21 cellular contexts compared by ENCODE assay signal in genomic region chr13:52737900-52738299, GRCh38. TPM values are rescaled to one million over a fixed set of nuclear protein-coding genes. Genes with fewer than 3 reads are reported as not detected.
DNase-seq lines count a peak whose midpoint lies in the region; ATAC-seq and TF ChIP-seq lines count a peak whose summit lies in the region.
"Had no signal": no experiment of that assay in that cellular context is flagged by ENCODE, and none has a peak within 500 bp of the region (broad histone marks: within the 10 kb centered on the region; RNA-seq: fewer than 3 reads in every experiment).

No MANE protein-coding gene starts in this region.

- H3K4me3 ChIP-seq in iPS-11a (ENCODE audit: low read depth, low read length) = peak overlapping the region; percentile 28
- no peak overlapping the region for H3K4me3 ChIP-seq in retinal pigment epithelial cell (ENCODE audit: low read length)

- peaks cover 9% of the 10 kb centered on the region for H3K4me1 Mint-ChIP-seq in activated naive CD4-positive, alpha-beta T cell treated with anti-CD3 and anti-CD28 coated beads, Interleukin-2, amount 50 U/mL, for 24 hours
- H3K4me1 Mint-ChIP-seq in T-helper 17 cell = no peaks in the 10 kb centered on the region

- peaks cover 1% of the 10 kb centered on the region for H3K36me3 Mint-ChIP-seq in activated naive CD4-positive, alpha-beta T cell treated with anti-CD3 and anti-CD28 coated beads, Interleukin-2, amount 50 U/mL, for 24 hours
- H3K36me3 Mint-ChIP-seq in activated naive CD4-positive, alpha-beta T cell treated with anti-CD3 and anti-CD28 coated beads, Interleukin-2, amount 50 U/mL, for 72 hours = peaks cover 0 to 16% of the 10 kb centered on the region in 2 donors
- H3K36me3 Mint-ChIP-seq in T-helper 17 cell (ENCODE audit: low read depth) = peaks cover 2% of the 10 kb centered on the region
- H3K36me3 Mint-ChIP-seq: CD14-positive monocyte had no signal

- no peak for TF ChIP-seq CTCF in retinal pigment epithelial cell (conservative IDR thresholded peaks at IDR 0.05; ENCODE audit: low read depth, low read length)
- no peak for TF ChIP-seq CTCF in GM20000 (IDR thresholded peaks at IDR 0.05; ENCODE audit: extremely low read depth, missing control alignments)

- peak overlapping the region; percentile 11 for H3K4me3 Mint-ChIP-seq in activated naive CD4-positive, alpha-beta T cell treated with anti-CD3 and anti-CD28 coated beads, Interleukin-2, amount 50 U/mL, for 24 hours
- H3K4me3 Mint-ChIP-seq in T-helper 17 cell = peak overlapping the region; percentile 71

- no peaks in the 10 kb centered on the region for H3K9me3 ChIP-seq in T-helper 17 cell (ENCODE audit: control insufficient read depth, low read length, poor library complexity, severe bottlenecking)
- H3K9me3 ChIP-seq: colonic mucosa, sigmoid colon, vagina had no signal

- no peak for DNase-seq in activated naive CD4-positive, alpha-beta T cell treated with anti-CD3 and anti-CD28 coated beads, Interleukin-2, amount 50 U/mL, for 72 hours (ENCODE audit: low spot score in 2 of 2)
- no peak for DNase-seq in T-helper 17 cell
- DNase-seq in retinal pigment epithelial cell (ENCODE audit: low read depth) = peak; percentile 49
- no peak for DNase-seq in NCI-H2107 (lab: John Stamatoyannopoulos, UW)
- DNase-seq in GM20000 (ENCODE audit: low spot score) = no peak
- DNase-seq in UCSD-AML1 (lab: John Stamatoyannopoulos, UW; ENCODE audit: unreplicated experiment) = no peak
- DNase-seq: activated gamma-delta T cell; colonic mucosa; erythroblast; NCI-H1436 treated with DMSO at 0.1 percent for 48 hours; NCI-H446 treated with DMSO at 0.1 percent for 48 hours; sigmoid colon; stimulated activated naive CD8-positive, alpha-beta T cell treated with anti-CD3 and anti-CD28 coated beads, Interleukin-15, amount 100 ng/mL, for 72 hours; T1000 had no signal

- ATAC-seq in activated naive CD4-positive, alpha-beta T cell treated with anti-CD3 and anti-CD28 coated beads, Interleukin-2, amount 50 U/mL, for 72 hours = no peak
- ATAC-seq in T-helper 17 cell = no peak

- H3K27me3 Mint-ChIP-seq in activated naive CD4-positive, alpha-beta T cell treated with anti-CD3 and anti-CD28 coated beads, Interleukin-2, amount 50 U/mL, for 24 hours = peaks cover 39% of the 10 kb centered on the region
- peaks cover 62% of the 10 kb centered on the region for H3K27me3 Mint-ChIP-seq in T-helper 17 cell

- no peak overlapping the region for H3K27ac Mint-ChIP-seq in activated naive CD4-positive, alpha-beta T cell treated with anti-CD3 and anti-CD28 coated beads, Interleukin-2, amount 50 U/mL, for 24 hours
- no peak overlapping the region for H3K27ac Mint-ChIP-seq in activated naive CD4-positive, alpha-beta T cell treated with anti-CD3 and anti-CD28 coated beads, Interleukin-2, amount 50 U/mL, for 72 hours
- H3K27ac Mint-ChIP-seq in T-helper 17 cell = no peak overlapping the region
- H3K27ac Mint-ChIP-seq: CD14-positive monocyte; stimulated activated naive CD8-positive, alpha-beta T cell treated with anti-CD3 and anti-CD28 coated beads, Interleukin-15, amount 100 ng/mL, for 72 hours had no signal

- H3K9me3 Mint-ChIP-seq in activated naive CD4-positive, alpha-beta T cell treated with anti-CD3 and anti-CD28 coated beads, Interleukin-2, amount 50 U/mL, for 24 hours = no peaks in the 10 kb centered on the region
- peaks cover 0 to 6% of the 10 kb centered on the region in 2 donors for H3K9me3 Mint-ChIP-seq in activated naive CD4-positive, alpha-beta T cell treated with anti-CD3 and anti-CD28 coated beads, Interleukin-2, amount 50 U/mL, for 72 hours
- H3K9me3 Mint-ChIP-seq: stimulated activated naive CD8-positive, alpha-beta T cell treated with anti-CD3 and anti-CD28 coated beads, Interleukin-15, amount 100 ng/mL, for 72 hours had no signal

RNA-seq across cellular contexts. Expression of gene CNMD, which starts 1.7 kb away (rescaled TPM):
- not detected for total RNA-seq in activated naive CD4-positive, alpha-beta T cell treated with anti-CD3 and anti-CD28 coated beads, Interleukin-2, amount 50 U/mL, for 72 hours
- not detected for total RNA-seq in T-helper 17 cell
- total RNA-seq: H4, OCI-LY7, omental fat pad, sigmoid colon, vagina had no signal
